In genomic region chr22:44408227-44409192, GRCh38 we compare ENCODE assay signal across 23 cellular contexts.
"Had no signal": no experiment of that assay in that cellular context is flagged by ENCODE, and none has a peak within 500 bp of the region (broad histone marks: within the 10 kb centered on the region; RNA-seq: fewer than 3 reads in every experiment).

No MANE protein-coding gene starts in this region.

- H3K4me1 Mint-ChIP-seq: activated B cell treated with CpG ODN at 0.5 μM for 24 hours; immature natural killer cell; naive thymus-derived CD4-positive, alpha-beta T cell had no signal

- DNase-seq: activated B cell treated with CpG ODN at 0.5 μM for 24 hours; activated CD4-positive, alpha-beta T cell treated with anti-CD3 and anti-CD28 coated beads for 48 hours; activated CD8-positive, alpha-beta T cell treated with anti-CD3 and anti-CD28 coated beads, Interleukin-2, amount 10 ng/mL, durations not matched to agents 7 days and 5 days; activated gamma-delta T cell treated with Interleukin-2 at 50 U/mL for 16 hours; activated T-cell treated with anti-CD3 and anti-CD28 coated beads, Interleukin-2, amount 50 U/mL, for 48 hours; amygdala; brain microvascular endothelial cell; effector CD8-positive, alpha-beta T cell; foreskin fibroblast; immature natural killer cell; left cardiac atrium; naive thymus-derived CD4-positive, alpha-beta T cell; nucleus accumbens; small intestine; stimulated activated CD4-positive, alpha-beta T cell treated with anti-CD3 and anti-CD28 coated beads, Interleukin-4, amount 100 ng/mL, for 4 hours; stimulated activated CD8-positive, alpha-beta memory T cell treated with anti-CD3 and anti-CD28 coated beads, Interleukin-4, amount 100 ng/mL, for 48 hours; stimulated activated naive CD4-positive, alpha-beta T cell treated with Interleukin-2 at 50 U/mL for 16 hours had no signal

- H3K4me3 Mint-ChIP-seq: activated B cell treated with CpG ODN at 0.5 μM for 24 hours; activated CD8-positive, alpha-beta T cell treated with anti-CD3 and anti-CD28 coated beads, Interleukin-2, amount 10 ng/mL, durations not matched to agents 7 days and 5 days; activated naive CD8-positive, alpha-beta T cell; immature natural killer cell; naive thymus-derived CD4-positive, alpha-beta T cell; T-helper 2 cell treated with Interferon-gamma antibody and Interleukin-4, amounts not matched to agents 5 μg/mL and 100 μg/mL, for 36 hours; type B pancreatic cell had no signal

- H3K27ac ChIP-seq: brain microvascular endothelial cell, suprapubic skin had no signal

- H3K27me3 Mint-ChIP-seq: activated B cell treated with CpG ODN at 0.5 μM for 24 hours; activated naive CD8-positive, alpha-beta T cell had no signal

- H3K9me3 ChIP-seq: suprapubic skin had no signal

- H3K4me3 ChIP-seq: suprapubic skin had no signal

- H3K9me3 Mint-ChIP-seq: activated B cell treated with CpG ODN at 0.5 μM for 24 hours; immature natural killer cell; naive thymus-derived CD4-positive, alpha-beta T cell; T-helper 2 cell treated with Interferon-gamma antibody and Interleukin-4, amounts not matched to agents 5 μg/mL and 100 μg/mL, for 36 hours; type B pancreatic cell had no signal

- H3K36me3 Mint-ChIP-seq: activated naive CD8-positive, alpha-beta T cell; immature natural killer cell; naive thymus-derived CD4-positive, alpha-beta T cell; type B pancreatic cell had no signal

- H3K36me3 ChIP-seq: brain microvascular endothelial cell, suprapubic skin had no signal

- ATAC-seq: activated CD8-positive, alpha-beta T cell treated with anti-CD3 and anti-CD28 coated beads, Interleukin-2, amount 10 ng/mL, durations not matched to agents 7 days and 5 days; left cardiac atrium; naive thymus-derived CD4-positive, alpha-beta T cell; right cardiac atrium had no signal

- H3K27ac Mint-ChIP-seq: activated B cell treated with CpG ODN at 0.5 μM for 24 hours; activated CD8-positive, alpha-beta T cell treated with anti-CD3 and anti-CD28 coated beads, Interleukin-2, amount 10 ng/mL, durations not matched to agents 7 days and 5 days; activated naive CD8-positive, alpha-beta T cell; naive thymus-derived CD4-positive, alpha-beta T cell; progenitor cell of endocrine pancreas; T-helper 2 cell treated with Interferon-gamma antibody and Interleukin-4, amounts not matched to agents 5 μg/mL and 100 μg/mL, for 36 hours; type B pancreatic cell had no signal
